Comparison of ENCODE assay signal across 26 cellular contexts in the genomic region with DNA sequence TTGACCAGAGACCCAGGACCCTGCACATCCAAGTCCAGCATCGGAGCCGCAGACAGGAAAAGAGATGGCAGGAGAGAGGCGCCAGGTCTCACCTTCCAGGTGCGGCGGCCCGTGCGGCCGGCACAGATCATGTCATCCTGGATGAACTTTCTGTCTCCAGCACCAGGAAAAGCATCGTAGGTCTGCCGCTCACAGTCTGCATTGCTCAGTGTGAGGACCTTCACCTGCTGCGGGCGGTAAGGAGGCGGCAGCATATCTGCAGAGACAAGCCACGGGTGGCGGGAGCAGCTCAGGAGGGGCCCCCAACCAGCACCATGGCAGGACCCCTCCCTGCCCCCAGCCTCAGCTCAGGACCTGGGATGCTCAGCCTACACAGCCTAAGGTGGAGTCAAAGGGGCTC. TPM values are rescaled to one million over a fixed set of nuclear protein-coding genes. Genes with fewer than 3 reads are reported as not detected.
DNase-seq lines count a peak whose midpoint lies in the region; ATAC-seq and TF ChIP-seq lines count a peak whose summit lies in the region.
"Had no signal": no experiment of that assay in that cellular context is flagged by ENCODE, and none has a peak within 500 bp of the region (broad histone marks: within the 10 kb centered on the region; RNA-seq: fewer than 3 reads in every experiment).

No MANE protein-coding gene starts in this region.

- no peak for TF ChIP-seq CTCF in chondrocyte (IDR thresholded peaks at IDR 0.05)

- DNase-seq in Right ventricle myocardium inferior (ENCODE audit: missing footprints): peak; percentile 44
- no peak for DNase-seq in right cardiac atrium
- peak; percentile 79 for DNase-seq in chondrocyte (ENCODE audit: low spot score)
- no peak for DNase-seq in SW480 (ENCODE audit: low spot score)
- DNase-seq: 8988T; ACHN; BE2C; C1 segment of cervical spinal cord; CD4-positive, alpha-beta memory T cell; CD4-positive, CD25-positive, alpha-beta regulatory T cell; CD8-positive, alpha-beta memory T cell; COR-L47; DMS 273 treated with DMSO at 0.1 percent for 48 hours; DMS153; DMS79; DND-41; EL; GDM1 had no signal

- intact Hi-C loops in Right ventricle myocardium inferior (cut with DNase I) (no loop called here), right cardiac atrium (cut with DNase I) (no loop called here)

- H3K9me3 ChIP-seq in right cardiac atrium (ENCODE audit: control insufficient read depth, low read length): no peaks in the 10 kb centered on the region
- H3K9me3 ChIP-seq: BLaER1 had no signal

- H3K4me1 ChIP-seq in right cardiac atrium (ENCODE audit: control insufficient read depth, insufficient read depth, low read length): no peaks in the 10 kb centered on the region

- no peak overlapping the region for H3K4me3 Mint-ChIP-seq in chondrocyte (ENCODE audit: unreplicated experiment)
- H3K4me3 Mint-ChIP-seq: CD14-positive monocyte; CD4-positive, alpha-beta memory T cell; CD4-positive, CD25-positive, alpha-beta regulatory T cell; CD8-positive, alpha-beta memory T cell had no signal

- no peak for ATAC-seq in Right ventricle myocardium inferior
- no peak for ATAC-seq in right cardiac atrium
- no peak for ATAC-seq in HG03097 (IDR thresholded peaks at IDR 0.05; ENCODE audit: low FRiP score, unreplicated experiment)
- ATAC-seq: GM12878 had no signal

- H3K4me1 Mint-ChIP-seq in chondrocyte (ENCODE audit: low read depth): peaks cover 10% of the 10 kb centered on the region
- H3K4me1 Mint-ChIP-seq: CD14-positive monocyte had no signal

- WGBS in right cardiac atrium: 86% methylated on average over 15 of the region's 15 CpGs

- peaks cover 37% of the 10 kb centered on the region for H3K27me3 Mint-ChIP-seq in chondrocyte (ENCODE audit: low read depth)

- H3K27ac ChIP-seq in right cardiac atrium (ENCODE audit: low read length): no peak overlapping the region
- H3K27ac ChIP-seq: BLaER1 had no signal

- H3K27ac Mint-ChIP-seq in chondrocyte (ENCODE audit: unreplicated experiment): no peak overlapping the region
- H3K27ac Mint-ChIP-seq: CD4-positive, alpha-beta memory T cell; CD4-positive, CD25-positive, alpha-beta regulatory T cell; CD8-positive, alpha-beta memory T cell had no signal

- no peaks in the 10 kb centered on the region for H3K9me3 Mint-ChIP-seq in chondrocyte (ENCODE audit: low read depth)
- H3K9me3 Mint-ChIP-seq: CD4-positive, alpha-beta memory T cell had no signal

- no peaks in the 10 kb centered on the region for H3K27me3 ChIP-seq in right cardiac atrium (ENCODE audit: control insufficient read depth, insufficient read depth)

- H3K4me3 ChIP-seq in right cardiac atrium (ENCODE audit: low read length): no peak overlapping the region
- H3K4me3 ChIP-seq: BLaER1, GM12878 had no signal

- H3K36me3 Mint-ChIP-seq in chondrocyte (ENCODE audit: low read depth): no peaks in the 10 kb centered on the region
- H3K36me3 Mint-ChIP-seq: CD14-positive monocyte; CD4-positive, alpha-beta memory T cell; CD4-positive, CD25-positive, alpha-beta regulatory T cell; CD8-positive, alpha-beta memory T cell had no signal

RNA-seq across cellular contexts. Expression of a gene that starts 17.9 kb away (rescaled TPM):
- 0.54 TPM for total RNA-seq in Right ventricle myocardium inferior
- total RNA-seq in right cardiac atrium: under 1 TPM in 2 of 4 donors, not detected in 2; 0.26 to 0.85 TPM
- 0.16 TPM for polyA plus RNA-seq in right cardiac atrium
- total RNA-seq in chondrocyte: not detected in 3 replicates
- total RNA-seq: CD4-positive, alpha-beta memory T cell; CD4-positive, CD25-positive, alpha-beta regulatory T cell; CD8-positive, alpha-beta memory T cell; Daoy; G401; GM12878 had no signal
- polyA plus RNA-seq: AG04450; CD14-positive monocyte; CD4-positive, alpha-beta memory T cell; CD4-positive, CD25-positive, alpha-beta regulatory T cell; CD8-positive, alpha-beta memory T cell; GM12878 had no signal

RNA-seq across cellular contexts. Expression of a gene that starts 33.3 kb away (rescaled TPM):
- total RNA-seq in Right ventricle myocardium inferior: 9.4 TPM
- total RNA-seq in right cardiac atrium: 1 to 10 TPM; 1.6 to 8.3 (median 4.7) TPM
- polyA plus RNA-seq in right cardiac atrium: 1.2 TPM
- total RNA-seq in chondrocyte: not detected in 3 replicates
- total RNA-seq: CD4-positive, alpha-beta memory T cell; CD4-positive, CD25-positive, alpha-beta regulatory T cell; CD8-positive, alpha-beta memory T cell; Daoy; G401; GM12878 had no signal
- polyA plus RNA-seq: AG04450; CD14-positive monocyte; CD4-positive, alpha-beta memory T cell; CD4-positive, CD25-positive, alpha-beta regulatory T cell; CD8-positive, alpha-beta memory T cell had no signal

RNA-seq across cellular contexts. Expression of a gene that starts 35.6 kb away (rescaled TPM):
- total RNA-seq in Right ventricle myocardium inferior (89.4 TPM), right cardiac atrium (10 to 100 TPM; 73.5 to 95.3 (median 87.8) TPM), chondrocyte (97.9 to 110 TPM (median 105 TPM) in 3 replicates)
- polyA plus RNA-seq in right cardiac atrium: 76.5 TPM

RNA-seq across cellular contexts. Expression of a gene that starts 43.8 kb away (rescaled TPM):
- total RNA-seq in Right ventricle myocardium inferior: 10.0 TPM
- 1 to 10 TPM in 3 of 4 donors, not detected in 1; 3.7 to 7.1 (median 6.7) TPM for total RNA-seq in right cardiac atrium
- 1.8 TPM for polyA plus RNA-seq in right cardiac atrium
- not detected in 3 replicates for total RNA-seq in chondrocyte
- total RNA-seq: CD4-positive, alpha-beta memory T cell; CD4-positive, CD25-positive, alpha-beta regulatory T cell; CD8-positive, alpha-beta memory T cell; Daoy; G401; GM12878 had no signal
- polyA plus RNA-seq: AG04450; CD14-positive monocyte; CD4-positive, alpha-beta memory T cell; CD4-positive, CD25-positive, alpha-beta regulatory T cell; CD8-positive, alpha-beta memory T cell; GM12878 had no signal

RNA-seq across cellular contexts. Expression of a gene that starts 48.7 kb away (rescaled TPM):
- total RNA-seq in Right ventricle myocardium inferior (0.30 TPM), right cardiac atrium (under 1 TPM in 1 of 4 donors, not detected in 3; 0.21 TPM), chondrocyte (not detected in 3 replicates)
- not detected for polyA plus RNA-seq in right cardiac atrium
- total RNA-seq: A673; CD4-positive, alpha-beta memory T cell; CD4-positive, CD25-positive, alpha-beta regulatory T cell; CD8-positive, alpha-beta memory T cell; G401; GM12878 had no signal
- polyA plus RNA-seq: AG04450; CD14-positive monocyte; CD4-positive, alpha-beta memory T cell; CD4-positive, CD25-positive, alpha-beta regulatory T cell; CD8-positive, alpha-beta memory T cell; GM12878 had no signal

Comparison
In these comparisons a context has a peak if more than half of its experiments do, and no peak if none do; other contexts are left out.
1. DNase-seq: peak in Right ventricle myocardium inferior (single experiment) and chondrocyte (single experiment); none in right cardiac atrium (0 of 3) and SW480 (single experiment).